Comparison of ENCODE assay signal across 1 cellular context in genomic region chr6:43292763-43293318, GRCh38.
TF ChIP-seq lines count a peak whose summit lies in the region.

No MANE protein-coding gene starts in this region.

TF ChIP-seq in HepG2, 621 proteins besides CTCF, POLR2A, EP300 and RAD21 (continued from another document):
- no peak for TF ChIP-seq ZNF598 (CRISPR knock-in tag; IDR thresholded peaks at IDR 0.05; ENCODE audit: borderline replicate concordance)
- peak; percentile 46; the same call in 1 of the 2 replicates for TF ChIP-seq KDM5B (CRISPR knock-in tag; IDR thresholded peaks at IDR 0.05; ENCODE audit: borderline replicate concordance)
- TF ChIP-seq ZNF619 (CRISPR knock-in tag; IDR thresholded peaks at IDR 0.05): peak; percentile 48; the same call in 1 of the 2 replicates
